Comparison of ENCODE assay signal across 21 cellular contexts in genomic region chrX:123454712-123455431, GRCh38.
DNase-seq lines count a peak whose midpoint lies in the region; ATAC-seq lines count a peak whose summit lies in the region.
"Had no signal": no experiment of that assay in that cellular context is flagged by ENCODE, and none has a peak within 500 bp of the region (broad histone marks: within the 10 kb centered on the region; RNA-seq: fewer than 3 reads in every experiment).

No MANE protein-coding gene starts in this region.

- no peak overlapping the region for H3K27ac Mint-ChIP-seq in activated naive CD4-positive, alpha-beta T cell treated with anti-CD3 and anti-CD28 coated beads, Interleukin-2, amount 50 U/mL, for 72 hours
- H3K27ac Mint-ChIP-seq: activated CD8-positive, alpha-beta memory T cell treated with anti-CD3 and anti-CD28 coated beads, Interleukin-2, amount 10 ng/mL, durations not matched to agents 7 days and 5 days; naive thymus-derived CD4-positive, alpha-beta T cell; stimulated activated naive B cell treated with anti-CD40 and anti-IgM and Interleukin-4, amounts not matched to agents 10 μg/mL and 1 μg/mL and 100 μg/mL, for 72 hours; T-helper 17 cell had no signal

- peak; percentile 47 for ATAC-seq in GM18867 (IDR thresholded peaks at IDR 0.05; ENCODE audit: unreplicated experiment)
- ATAC-seq in GM21619 (IDR thresholded peaks at IDR 0.05; ENCODE audit: unreplicated experiment), result peak; percentile 66
- ATAC-seq in HG03108 (IDR thresholded peaks at IDR 0.05; ENCODE audit: unreplicated experiment), result peak; percentile 69
- ATAC-seq in activated naive CD4-positive, alpha-beta T cell treated with anti-CD3 and anti-CD28 coated beads, Interleukin-2, amount 50 U/mL, for 72 hours, result no peak
- no peak for ATAC-seq in HG03097 (IDR thresholded peaks at IDR 0.05; ENCODE audit: low FRiP score, unreplicated experiment)
- ATAC-seq: activated CD8-positive, alpha-beta memory T cell treated with anti-CD3 and anti-CD28 coated beads, Interleukin-2, amount 10 ng/mL, durations not matched to agents 7 days and 5 days; naive thymus-derived CD4-positive, alpha-beta T cell; stimulated activated naive B cell treated with anti-CD40 and anti-IgM and Interleukin-4, amounts not matched to agents 10 μg/mL and 1 μg/mL and 100 μg/mL, for 72 hours; T-helper 17 cell had no signal

- H3K9me3 Mint-ChIP-seq in activated naive CD4-positive, alpha-beta T cell treated with anti-CD3 and anti-CD28 coated beads, Interleukin-2, amount 50 U/mL, for 72 hours, result no peaks in the 10 kb centered on the region
- H3K9me3 Mint-ChIP-seq: naive thymus-derived CD4-positive, alpha-beta T cell; stimulated activated naive B cell treated with anti-CD40 and anti-IgM and Interleukin-4, amounts not matched to agents 10 μg/mL and 1 μg/mL and 100 μg/mL, for 72 hours had no signal

- peak; percentile 7 for DNase-seq in kidney tubule cell (ENCODE audit: low spot score)
- DNase-seq in activated naive CD4-positive, alpha-beta T cell treated with anti-CD3 and anti-CD28 coated beads, Interleukin-2, amount 50 U/mL, for 72 hours (ENCODE audit: low spot score in 2 of 2), result no peak
- DNase-seq in COR-L47 (lab: John Stamatoyannopoulos, UW), result no peak
- no peak for DNase-seq in ecto neural progenitor cell (ENCODE audit: low spot score)
- DNase-seq: activated CD4-positive, CD25-positive, alpha-beta regulatory T cell; activated CD8-positive, alpha-beta memory T cell treated with anti-CD3 and anti-CD28 coated beads, Interleukin-2, amount 10 ng/mL, durations not matched to agents 7 days and 5 days; foreskin fibroblast; GF-D8; mammary epithelial cell; naive thymus-derived CD4-positive, alpha-beta T cell; NCI-H2029; NCI-H446 treated with DMSO at 0.1 percent for 48 hours; SIG-M5; spleen; stimulated activated naive B cell treated with anti-CD40 and anti-IgM and Interleukin-4, amounts not matched to agents 10 μg/mL and 1 μg/mL and 100 μg/mL, for 72 hours; T-helper 17 cell; trophoblast cell had no signal

- H3K36me3 Mint-ChIP-seq in activated naive CD4-positive, alpha-beta T cell treated with anti-CD3 and anti-CD28 coated beads, Interleukin-2, amount 50 U/mL, for 72 hours, result no peaks in the 10 kb centered on the region
- H3K36me3 Mint-ChIP-seq: activated CD8-positive, alpha-beta memory T cell treated with anti-CD3 and anti-CD28 coated beads, Interleukin-2, amount 10 ng/mL, durations not matched to agents 7 days and 5 days; naive thymus-derived CD4-positive, alpha-beta T cell; stimulated activated naive B cell treated with anti-CD40 and anti-IgM and Interleukin-4, amounts not matched to agents 10 μg/mL and 1 μg/mL and 100 μg/mL, for 72 hours had no signal

Comparison
In these comparisons a context has a peak if more than half of its experiments do, and no peak if none do; other contexts are left out.
1. ATAC-seq: peak in GM18867 (single experiment), GM21619 (single experiment) and HG03108 (single experiment); none in activated naive CD4-positive, alpha-beta T cell treated with anti-CD3 and anti-CD28 coated beads, Interleukin-2, amount 50 U/mL, for 72 hours (0 of 2) and HG03097 (single experiment).